8 cellular contexts compared by ENCODE assay signal in genomic region chr5:140402258-140403074, GRCh38. TPM values are rescaled to one million over a fixed set of nuclear protein-coding genes. Genes with fewer than 3 reads are reported as not detected.
DNase-seq lines count a peak whose midpoint lies in the region; ATAC-seq lines count a peak whose summit lies in the region.

No MANE protein-coding gene starts in this region.

- peak overlapping the region; percentile 83 for H3K4me3 ChIP-seq in urinary bladder (ENCODE audit: low read depth, low read length)

- peak overlapping the region; percentile 91 for H3K27ac ChIP-seq in urinary bladder (ENCODE audit: low read depth)

- H3K36me3 ChIP-seq in urinary bladder (ENCODE audit: insufficient read depth) = no peaks in the 10 kb centered on the region

- WGBS in urinary bladder = 5% methylated on average over 36 of the region's 36 CpGs

- DNase-seq in EH (ENCODE audit: low read depth) (peak; percentile 63), SK-MEL-5 (ENCODE audit: low read depth, low spot score) (peak; percentile 67), Right ventricle myocardium superior (peak; percentile 58), posterior vena cava (ENCODE audit: low spot score) (peak; percentile 84)
- DNase-seq in activated naive CD4-positive, alpha-beta T cell treated with anti-CD3 and anti-CD28 coated beads, Interleukin-2, amount 10 ng/mL, durations not matched to agents 7 days and 5 days = peak; percentile 70

- no peaks in the 10 kb centered on the region for H3K27me3 Mint-ChIP-seq in activated naive CD4-positive, alpha-beta T cell treated with anti-CD3 and anti-CD28 coated beads, Interleukin-2, amount 10 ng/mL, durations not matched to agents 7 days and 5 days

- H3K9me3 Mint-ChIP-seq in activated naive CD4-positive, alpha-beta T cell treated with anti-CD3 and anti-CD28 coated beads, Interleukin-2, amount 10 ng/mL, durations not matched to agents 7 days and 5 days = no peaks in the 10 kb centered on the region

- no peak overlapping the region for H3K4me3 Mint-ChIP-seq in activated naive CD4-positive, alpha-beta T cell treated with anti-CD3 and anti-CD28 coated beads, Interleukin-2, amount 10 ng/mL, durations not matched to agents 7 days and 5 days

- H3K4me1 ChIP-seq in urinary bladder (ENCODE audit: insufficient read depth) = no peaks in the 10 kb centered on the region

- in situ Hi-C loops in SK-MEL-5 (cut with HindIII; ENCODE audit: low pct_unique_long_range_greater_than_20kb, low sequenced_read_pairs) = no loop called here

- no peak overlapping the region for H3K27ac Mint-ChIP-seq in activated naive CD4-positive, alpha-beta T cell treated with anti-CD3 and anti-CD28 coated beads, Interleukin-2, amount 10 ng/mL, durations not matched to agents 7 days and 5 days

- peak; percentile 1 for ATAC-seq in HG03460 (IDR thresholded peaks at IDR 0.05; ENCODE audit: unreplicated experiment)
- ATAC-seq in Right ventricle myocardium superior (ENCODE audit: poor library complexity) = peak; percentile 1
- ATAC-seq in GM18873 (IDR thresholded peaks at IDR 0.05; ENCODE audit: low FRiP score, unreplicated experiment) = no peak

- H3K36me3 Mint-ChIP-seq in activated naive CD4-positive, alpha-beta T cell treated with anti-CD3 and anti-CD28 coated beads, Interleukin-2, amount 10 ng/mL, durations not matched to agents 7 days and 5 days = peaks cover 20% of the 10 kb centered on the region

- intact Hi-C loops in Right ventricle myocardium superior (cut with DNase I) = no loop called here
- intact Hi-C loops in posterior vena cava (cut with DNase I) = no loop called here

- CTCF ChIA-PET in activated naive CD4-positive, alpha-beta T cell treated with anti-CD3 and anti-CD28 coated beads, Interleukin-2, amount 10 ng/mL, durations not matched to agents 7 days and 5 days (lab: Charles Lee) = interaction anchor here (0.9 to 1.6 kb wide), 3 partner anchors 39 to 158 kb away, joined by 3 to 5 read pairs (median 3); no protein-coding TSS in a partner anchor

- peaks cover 37% of the 10 kb centered on the region for H3K4me1 Mint-ChIP-seq in activated naive CD4-positive, alpha-beta T cell treated with anti-CD3 and anti-CD28 coated beads, Interleukin-2, amount 10 ng/mL, durations not matched to agents 7 days and 5 days

RNA-seq across cellular contexts. Expression of gene ANKHD1, which starts 0.8 kb away (rescaled TPM):
- total RNA-seq in SK-MEL-5 (2014; rRNA removed; shearing (Covaris generic)) = 57.7 and 59.4 TPM in 2 replicates
- 60.0 and 79.2 TPM in 2 replicates for polyA plus RNA-seq in SK-MEL-5 (2015; cell fraction: cytosol; rRNA removed)
- 251 and 275 TPM in 2 replicates for polyA plus RNA-seq in SK-MEL-5 (2015; cell fraction: nucleus; rRNA removed)
- total RNA-seq in Right ventricle myocardium superior = 55.8 TPM
- 10 to 100 TPM; 90.8 to 93.2 TPM for total RNA-seq in posterior vena cava
- total RNA-seq in urinary bladder = 219 TPM
- polyA plus RNA-seq in urinary bladder = 53.4 TPM

RNA-seq across cellular contexts. Expression of gene SLC4A9, which starts 42.5 kb away (rescaled TPM):
- 0.16 and 0.18 TPM in 2 replicates for total RNA-seq in SK-MEL-5 (2014; rRNA removed; shearing (Covaris generic))
- polyA plus RNA-seq in SK-MEL-5 (2015; cell fraction: cytosol; rRNA removed) = 0.12 TPM in 1 of 2 replicates, not detected in the other
- 2.9 and 3.6 TPM in 2 replicates for polyA plus RNA-seq in SK-MEL-5 (2015; cell fraction: nucleus; rRNA removed)
- not detected for total RNA-seq in Right ventricle myocardium superior
- total RNA-seq in posterior vena cava = not detected
- total RNA-seq in urinary bladder = 0.11 TPM
- 0.06 TPM for polyA plus RNA-seq in urinary bladder

RNA-seq across cellular contexts. Expression of gene HBEGF, which starts 56.1 kb away (rescaled TPM):
- total RNA-seq in SK-MEL-5 (2014; rRNA removed; shearing (Covaris generic)) = 12.2 and 13.4 TPM in 2 replicates
- 13.7 and 15.6 TPM in 2 replicates for polyA plus RNA-seq in SK-MEL-5 (2015; cell fraction: cytosol; rRNA removed)
- 4.9 and 8.7 TPM in 2 replicates for polyA plus RNA-seq in SK-MEL-5 (2015; cell fraction: nucleus; rRNA removed)
- total RNA-seq in Right ventricle myocardium superior (21.7 TPM), posterior vena cava (1 to 10 TPM; 6.9 to 9.5 TPM), urinary bladder (9.7 TPM)
- 13.5 TPM for polyA plus RNA-seq in urinary bladder
